Comparison of ENCODE assay signal across 22 cellular contexts in the genomic region with DNA sequence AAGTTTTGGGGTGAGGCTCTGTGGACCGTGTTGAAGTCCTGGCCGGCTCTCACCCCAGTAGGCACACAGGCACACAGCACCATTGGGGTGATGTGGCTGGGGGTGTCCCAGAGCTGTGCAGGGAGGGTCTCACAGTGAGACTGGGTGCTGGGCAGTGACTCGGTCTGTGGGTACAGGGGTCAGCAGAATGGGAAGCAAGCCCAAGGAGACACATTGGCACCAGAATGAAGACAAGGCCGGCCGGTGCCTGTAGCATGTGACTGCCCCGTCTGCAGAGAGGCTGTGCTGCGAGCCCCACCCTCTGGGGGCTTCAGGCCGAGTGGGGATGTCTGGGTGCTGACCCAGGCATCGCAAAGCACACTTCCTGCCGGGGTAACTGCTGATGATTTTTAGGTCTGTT. TPM values are rescaled to one million over a fixed set of nuclear protein-coding genes. Genes with fewer than 3 reads are reported as not detected.
DNase-seq lines count a peak whose midpoint lies in the region; ATAC-seq and TF ChIP-seq lines count a peak whose summit lies in the region.
"Had no signal": no experiment of that assay in that cellular context is flagged by ENCODE, and none has a peak within 500 bp of the region (broad histone marks: within the 10 kb centered on the region; RNA-seq: fewer than 3 reads in every experiment).

No MANE protein-coding gene starts in this region.

- no peak overlapping the region for H3K9ac ChIP-seq in parathyroid adenoma
- H3K9ac ChIP-seq: neural progenitor cell had no signal

- H3K9me3 ChIP-seq in CD8-positive, alpha-beta T cell (ENCODE audit: low read length), result no peaks in the 10 kb centered on the region
- no peaks in the 10 kb centered on the region for H3K9me3 ChIP-seq in parathyroid adenoma (ENCODE audit: control insufficient read depth, low read length)
- H3K9me3 ChIP-seq: gastroesophageal sphincter, tibial artery had no signal

- peaks cover 47% of the 10 kb centered on the region for H3K79me2 ChIP-seq in parathyroid adenoma

- POLR2A ChIA-PET in CD8-positive, alpha-beta T cell (lab: Charles Lee), result no interaction called here

- CTCF ChIA-PET in CD8-positive, alpha-beta T cell (lab: Charles Lee), result no interaction called here
- CTCF ChIA-PET in Calu3 (lab: Charles Lee), result no interaction called here

- H2AFZ ChIP-seq in parathyroid adenoma, result no peak overlapping the region
- H2AFZ ChIP-seq: neural progenitor cell, PC-9 had no signal

- no peaks in the 10 kb centered on the region for H3K27me3 Mint-ChIP-seq in CD8-positive, alpha-beta T cell (ENCODE audit: low read depth)
- H3K27me3 Mint-ChIP-seq in IgD-negative memory B cell (no peaks in the 10 kb centered on the region), chondrocyte (ENCODE audit: low read depth) (no peaks in the 10 kb centered on the region), Calu3 (ENCODE audit: unreplicated experiment) (no peaks in the 10 kb centered on the region)
- H3K27me3 Mint-ChIP-seq: activated CD4-positive, alpha-beta T cell treated with anti-CD3 and anti-CD28 coated beads, Interleukin-2, amount 10 ng/mL, durations not matched to agents 24 days and 14 days; B cell had no signal

- no TSS peak for BruUV-seq in Calu3 (replicated peaks; lab: Mats Ljungman, UMichigan)

- no peak overlapping the region for H3K27ac ChIP-seq in CD8-positive, alpha-beta T cell (ENCODE audit: low read depth, low read length)
- H3K27ac ChIP-seq in parathyroid adenoma, result no peak overlapping the region
- H3K27ac ChIP-seq: epithelial cell of prostate, neural progenitor cell, PC-9 had no signal

- H3K27ac Mint-ChIP-seq in CD8-positive, alpha-beta T cell, result peak overlapping the region; percentile 70
- H3K27ac Mint-ChIP-seq in IgD-negative memory B cell, result peak overlapping the region in 1 of 3 donors; percentile 18
- peak overlapping the region; percentile 61 for H3K27ac Mint-ChIP-seq in chondrocyte (ENCODE audit: unreplicated experiment)
- no peak overlapping the region for H3K27ac Mint-ChIP-seq in Calu3 (ENCODE audit: unreplicated experiment)
- H3K27ac Mint-ChIP-seq: activated CD4-positive, alpha-beta T cell treated with anti-CD3 and anti-CD28 coated beads, Interleukin-2, amount 10 ng/mL, durations not matched to agents 24 days and 14 days; activated T-cell treated with anti-CD3 and anti-CD28 coated beads, Interleukin-2, amount 50 U/mL, for 72 hours; B cell; neural progenitor cell had no signal

- H3K36me3 Mint-ChIP-seq in CD8-positive, alpha-beta T cell, result peaks cover 50% of the 10 kb centered on the region
- H3K36me3 Mint-ChIP-seq in IgD-negative memory B cell, result no peaks in the 10 kb centered on the region
- peaks cover 2% of the 10 kb centered on the region for H3K36me3 Mint-ChIP-seq in chondrocyte (ENCODE audit: low read depth)
- H3K36me3 Mint-ChIP-seq in Calu3 (ENCODE audit: insufficient read depth, unreplicated experiment), result peaks cover 37% of the 10 kb centered on the region

- H3K4me1 Mint-ChIP-seq in CD8-positive, alpha-beta T cell (ENCODE audit: low read depth), result peaks cover 71% of the 10 kb centered on the region
- H3K4me1 Mint-ChIP-seq in IgD-negative memory B cell (peaks cover 27 to 39% (median 28%) of the 10 kb centered on the region in 3 donors), chondrocyte (ENCODE audit: low read depth) (peaks cover 47% of the 10 kb centered on the region), Calu3 (ENCODE audit: low read depth, unreplicated experiment) (peaks cover 13% of the 10 kb centered on the region)

- no peak for TF ChIP-seq CTCF in CD8-positive, alpha-beta T cell (IDR thresholded peaks at IDR 0.05)
- no peak for TF ChIP-seq CTCF in chondrocyte (IDR thresholded peaks at IDR 0.05)
- TF ChIP-seq CTCF in parathyroid adenoma (IDR thresholded peaks at IDR 0.05), result no peak
- no peak for TF ChIP-seq CTCF in Calu3 (IDR thresholded peaks at IDR 0.05; ENCODE audit: unreplicated experiment)

- no peak for ATAC-seq in CD8-positive, alpha-beta T cell
- ATAC-seq: activated T-cell treated with anti-CD3 and anti-CD28 coated beads, Interleukin-2, amount 50 U/mL, for 72 hours; gastroesophageal sphincter had no signal

- peak overlapping the region; percentile 24 for H3K4me2 ChIP-seq in parathyroid adenoma (ENCODE audit: low read length)
- H3K4me2 ChIP-seq: neural progenitor cell, PC-9 had no signal

- peaks cover 36% of the 10 kb centered on the region for H3K4me1 ChIP-seq in CD8-positive, alpha-beta T cell (ENCODE audit: insufficient read depth, low read length)
- peaks cover 3% of the 10 kb centered on the region for H3K4me1 ChIP-seq in parathyroid adenoma

- peaks cover 5% of the 10 kb centered on the region for H3K36me3 ChIP-seq in CD8-positive, alpha-beta T cell (ENCODE audit: insufficient read depth, low read length)
- no peaks in the 10 kb centered on the region for H3K36me3 ChIP-seq in parathyroid adenoma (ENCODE audit: control insufficient read depth, insufficient read depth, low read length)
- H3K36me3 ChIP-seq: neural progenitor cell had no signal

- peak in 1 of 7 experiments; percentile 3 for DNase-seq in CD8-positive, alpha-beta T cell
- no peak for DNase-seq in chondrocyte (ENCODE audit: low spot score)
- no peak for DNase-seq in NCI-H226
- no peak for DNase-seq in NCI-H1105 treated with DMSO at 0.1 percent for 48 hours (lab: John Stamatoyannopoulos, UW)
- DNase-seq in NCI-H510A (lab: John Stamatoyannopoulos, UW), result no peak
- DNase-seq in Calu3, result no peak
- DNase-seq: activated CD4-positive, alpha-beta T cell treated with anti-CD3 and anti-CD28 coated beads, Interleukin-2, amount 10 ng/mL, durations not matched to agents 24 days and 14 days; activated T-cell treated with anti-CD3 and anti-CD28 coated beads, Interleukin-2, amount 50 U/mL, for 72 hours; anterior cingulate cortex; cortex of kidney; NCI-H2107; NCI-H748 treated with DMSO at 0.1 percent for 48 hours; PC-9; stimulated activated CD4-positive, alpha-beta T cell treated with anti-CD3 and anti-CD28 coated beads, Interleukin-4, amount 100 ng/mL, for 24 hours; stimulated activated CD8-positive, alpha-beta memory T cell treated with anti-CD3 and anti-CD28 coated beads, Interleukin-4, amount 100 ng/mL, for 48 hours; tibial artery had no signal

- no peak overlapping the region for H3K4me3 Mint-ChIP-seq in CD8-positive, alpha-beta T cell
- H3K4me3 Mint-ChIP-seq in IgD-negative memory B cell, result peak overlapping the region in 3 of 4 donors; percentile 38 to 49 (median 47)
- H3K4me3 Mint-ChIP-seq in chondrocyte (ENCODE audit: unreplicated experiment), result no peak overlapping the region
- no peak overlapping the region for H3K4me3 Mint-ChIP-seq in Calu3 (ENCODE audit: low read depth, unreplicated experiment)
- H3K4me3 Mint-ChIP-seq: activated CD4-positive, alpha-beta T cell treated with anti-CD3 and anti-CD28 coated beads, Interleukin-2, amount 10 ng/mL, durations not matched to agents 24 days and 14 days; activated T-cell treated with anti-CD3 and anti-CD28 coated beads, Interleukin-2, amount 50 U/mL, for 72 hours; B cell; neural progenitor cell had no signal

- no peaks in the 10 kb centered on the region for H3K9me3 Mint-ChIP-seq in CD8-positive, alpha-beta T cell
- H3K9me3 Mint-ChIP-seq in IgD-negative memory B cell, result no peaks in the 10 kb centered on the region
- H3K9me3 Mint-ChIP-seq in chondrocyte (ENCODE audit: low read depth), result no peaks in the 10 kb centered on the region
- H3K9me3 Mint-ChIP-seq in Calu3 (ENCODE audit: low read depth, unreplicated experiment), result no peaks in the 10 kb centered on the region
- H3K9me3 Mint-ChIP-seq: activated CD4-positive, alpha-beta T cell treated with anti-CD3 and anti-CD28 coated beads, Interleukin-2, amount 10 ng/mL, durations not matched to agents 24 days and 14 days; activated T-cell treated with anti-CD3 and anti-CD28 coated beads, Interleukin-2, amount 50 U/mL, for 72 hours; neural progenitor cell had no signal

- H3K27me3 ChIP-seq in CD8-positive, alpha-beta T cell (ENCODE audit: insufficient read depth, low read length), result no peaks in the 10 kb centered on the region
- H3K27me3 ChIP-seq in parathyroid adenoma (ENCODE audit: control insufficient read depth, insufficient read depth, low read length), result no peaks in the 10 kb centered on the region
- H3K27me3 ChIP-seq: gastroesophageal sphincter, neural progenitor cell, tibial artery had no signal

- intact Hi-C loops in CD8-positive, alpha-beta T cell (cut with DNase I, micrococcal nuclease), result no loop called here
- intact Hi-C loops in Calu3 (cut with micrococcal nuclease; ENCODE audit: unreplicated experiment), result no loop called here

- no peak overlapping the region for H3K4me3 ChIP-seq in CD8-positive, alpha-beta T cell (ENCODE audit: low read depth, low read length)
- no peak overlapping the region for H3K4me3 ChIP-seq in parathyroid adenoma (ENCODE audit: low read depth, low read length)
- H3K4me3 ChIP-seq: gastroesophageal sphincter, neural progenitor cell, PC-9, tibial artery had no signal

RNA-seq across cellular contexts. Expression of gene MAEA, which starts 5.2 kb away (rescaled TPM):
- total RNA-seq in CD8-positive, alpha-beta T cell, result 10 to 100 TPM; 74.6 to 77.6 TPM
- polyA plus RNA-seq in IgD-negative memory B cell, result 67.1 TPM
- total RNA-seq in chondrocyte (54.4 to 62.6 TPM (median 56.3 TPM) in 3 replicates), Calu3 (2022) (59.0 and 59.6 TPM in 2 replicates)

RNA-seq across cellular contexts. Expression of gene CTBP1, which starts 46.0 kb away (rescaled TPM):
- 100 to 1,000 TPM; 129 to 132 TPM for total RNA-seq in CD8-positive, alpha-beta T cell
- polyA plus RNA-seq in IgD-negative memory B cell, result 36.5 TPM
- 147 to 175 TPM (median 151 TPM) in 3 replicates for total RNA-seq in chondrocyte
- total RNA-seq in Calu3 (2022), result 115 and 130 TPM in 2 replicates

RNA-seq across cellular contexts. Expression of gene UVSSA, which starts 52.1 kb away (rescaled TPM):
- 10 to 100 TPM; 27.3 to 27.5 TPM for total RNA-seq in CD8-positive, alpha-beta T cell
- polyA plus RNA-seq in IgD-negative memory B cell, result 9.5 TPM
- total RNA-seq in chondrocyte (20.7 to 35.1 TPM (median 20.9 TPM) in 3 replicates), Calu3 (2022) (19.9 and 22.6 TPM in 2 replicates)

Comparison
In these comparisons a context has a peak if more than half of its experiments do, and no peak if none do; other contexts are left out.
1. H3K4me3 Mint-ChIP-seq: peak in IgD-negative memory B cell (3 of 4); none in CD8-positive, alpha-beta T cell (single experiment), chondrocyte (single experiment) and Calu3 (single experiment).